Comparison of ENCODE assay signal across 8 cellular contexts in the genomic region with DNA sequence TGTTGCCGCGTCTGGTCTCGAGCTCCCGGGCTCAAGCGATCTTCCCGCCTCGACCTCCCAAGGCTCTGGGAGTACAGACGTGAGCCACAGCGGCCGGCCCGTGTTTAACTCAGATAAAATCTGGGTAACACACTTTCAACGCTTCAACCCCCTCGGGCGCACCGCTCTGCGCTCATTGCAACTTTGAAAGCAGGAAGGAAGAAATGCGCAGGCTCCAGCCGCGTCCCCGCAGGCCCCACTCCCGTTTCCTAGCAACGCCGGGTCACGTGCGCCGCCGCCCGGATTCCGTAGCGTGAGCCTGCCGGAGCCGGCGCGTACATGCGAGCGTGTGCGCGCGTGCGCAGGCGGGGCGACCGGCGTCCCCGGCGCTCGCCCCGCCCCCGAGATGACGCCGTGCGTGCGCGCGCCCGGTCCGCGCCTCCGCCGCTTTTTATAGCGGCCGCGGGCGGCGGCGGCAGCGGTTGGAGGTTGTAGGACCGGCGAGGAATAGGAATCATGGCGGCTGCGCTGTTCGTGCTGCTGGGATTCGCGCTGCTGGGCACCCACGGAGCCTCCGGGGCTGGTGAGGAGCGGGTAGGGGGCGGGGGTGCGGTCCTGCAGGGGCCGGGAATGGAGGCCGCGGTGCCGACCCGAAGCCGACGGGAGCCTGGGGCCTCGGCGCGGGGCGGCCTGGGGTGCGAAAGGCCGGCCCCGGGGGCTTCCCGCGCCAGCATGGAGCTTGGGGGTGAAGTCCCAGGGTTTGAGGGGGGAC. TPM values are rescaled to one million over a fixed set of nuclear protein-coding genes. Genes with fewer than 3 reads are reported as not detected.
DNase-seq lines count a peak whose midpoint lies in the region; ATAC-seq and TF ChIP-seq lines count a peak whose summit lies in the region.

A gene (plus strand): TSS at position 457 of the 751 bp plus-strand sequence. CDS start 39 bp downstream, at position 496.

- H3K36me3 ChIP-seq in DOHH2 (ENCODE audit: control insufficient read depth, low read length) (peaks cover 45% of the 10 kb centered on the region), RWPE2 (ENCODE audit: low read depth) (peaks cover 7% of the 10 kb centered on the region; the same call in 1 of the 2 replicates)

- peak within 1 kb of the TSS; percentile 94 for H3K27ac Mint-ChIP-seq in activated T-helper 2 cell treated with anti-CD3 and anti-CD28 coated beads, Interferon-gamma antibody, Interleukin-2, Interleukin-4, amounts not matched to agents 10 μg/mL and 5 μg/mL and 100 μg/mL, durations not matched to agents 14 hours and 24 hours and 36 hours
- H3K27ac Mint-ChIP-seq in natural killer cell = peak within 1 kb of the TSS; percentile 88 to 92

- H3K4me3 Mint-ChIP-seq in activated T-helper 2 cell treated with anti-CD3 and anti-CD28 coated beads, Interferon-gamma antibody, Interleukin-2, Interleukin-4, amounts not matched to agents 10 μg/mL and 5 μg/mL and 100 μg/mL, durations not matched to agents 14 hours and 24 hours and 36 hours (ENCODE audit: low read depth) = peak within 1 kb of the TSS; percentile 86
- H3K4me3 Mint-ChIP-seq in natural killer cell = peak within 1 kb of the TSS; percentile 97

- peaks cover 7% of the 10 kb centered on the region for H3K36me3 Mint-ChIP-seq in activated T-helper 2 cell treated with anti-CD3 and anti-CD28 coated beads, Interferon-gamma antibody, Interleukin-2, Interleukin-4, amounts not matched to agents 10 μg/mL and 5 μg/mL and 100 μg/mL, durations not matched to agents 14 hours and 24 hours and 36 hours (ENCODE audit: low read depth)
- H3K36me3 Mint-ChIP-seq in natural killer cell = no peaks in the 10 kb centered on the region

- intact Hi-C loops in activated T-helper 2 cell treated with anti-CD3 and anti-CD28 coated beads, Interferon-gamma antibody, Interleukin-2, Interleukin-4, amounts not matched to agents 10 μg/mL and 5 μg/mL and 100 μg/mL, durations not matched to agents 14 hours and 24 hours and 36 hours (cut with micrococcal nuclease) = loop anchor here (1.0 to 2.0 kb wide), 4 partner anchors 38 to 66 kb away; a partner anchor contains a TSS
- intact Hi-C loops in natural killer cell (cut with micrococcal nuclease) = loop anchor here (5.0 kb wide), 2 partner anchors 40 to 90 kb away; a partner anchor contains a TSS

- peaks cover 58% of the 10 kb centered on the region for H3K79me2 ChIP-seq in DOHH2 (ENCODE audit: control insufficient read depth, low read length)

- peak within 1 kb of the TSS; percentile 95 for H3K4me3 ChIP-seq in DOHH2 (ENCODE audit: low read length)
- H3K4me3 ChIP-seq in RWPE2 (ENCODE audit: severe bottlenecking) = peak within 1 kb of the TSS; percentile 82
- peak within 1 kb of the TSS; percentile 90 for H3K4me3 ChIP-seq in fibroblast of mammary gland (ENCODE audit: control insufficient read depth, low read depth, low read length)

- peak; percentile 96 for DNase-seq in H4 (ENCODE audit: low spot score)
- DNase-seq in LoVo (ENCODE audit: low spot score) = peak; percentile 100
- peak; percentile 95 for DNase-seq in RWPE2 (ENCODE audit: low spot score)
- DNase-seq in activated T-helper 2 cell treated with anti-CD3 and anti-CD28 coated beads, Interferon-gamma antibody, Interleukin-2, Interleukin-4, amounts not matched to agents 10 μg/mL and 5 μg/mL and 100 μg/mL, durations not matched to agents 14 hours and 24 hours and 36 hours (ENCODE audit: low spot score) = peak; percentile 99
- peak; percentile 95 for DNase-seq in fibroblast of mammary gland (ENCODE audit: low read depth)
- peak; percentile 99 for DNase-seq in natural killer cell
- DNase-seq in stimulated activated naive CD4-positive, alpha-beta T cell treated with Interleukin-2 at 50 U/mL for 16 hours (lab: John Stamatoyannopoulos, UW) = peak; percentile 98

- H3K9me3 ChIP-seq in DOHH2 (ENCODE audit: control insufficient read depth, insufficient read depth, low read length) (no peaks in the 10 kb centered on the region), RWPE2 (ENCODE audit: severe bottlenecking) (no peaks in the 10 kb centered on the region)

- ATAC-seq in RWPE2 (ENCODE audit: low read depth) (peak; percentile 35), natural killer cell (peak; percentile 77 to 92 (median 87))

- H3F3A ChIP-seq in DOHH2 (ENCODE audit: control insufficient read depth, insufficient read depth) = peaks cover 15% of the 10 kb centered on the region

- no peaks in the 10 kb centered on the region for H3K9me2 ChIP-seq in DOHH2 (replicated peaks; ENCODE audit: control insufficient read depth, low read length)

- no peaks in the 10 kb centered on the region for H3K9me3 Mint-ChIP-seq in activated T-helper 2 cell treated with anti-CD3 and anti-CD28 coated beads, Interferon-gamma antibody, Interleukin-2, Interleukin-4, amounts not matched to agents 10 μg/mL and 5 μg/mL and 100 μg/mL, durations not matched to agents 14 hours and 24 hours and 36 hours
- no peaks in the 10 kb centered on the region for H3K9me3 Mint-ChIP-seq in natural killer cell

- H3K27ac ChIP-seq in DOHH2 (ENCODE audit: low read depth, low read length) = peak within 1 kb of the TSS; percentile 96
- peak within 1 kb of the TSS; percentile 93 for H3K27ac ChIP-seq in RWPE2 (ENCODE audit: poor library complexity, severe bottlenecking)

- no peaks in the 10 kb centered on the region for H3K27me3 Mint-ChIP-seq in activated T-helper 2 cell treated with anti-CD3 and anti-CD28 coated beads, Interferon-gamma antibody, Interleukin-2, Interleukin-4, amounts not matched to agents 10 μg/mL and 5 μg/mL and 100 μg/mL, durations not matched to agents 14 hours and 24 hours and 36 hours (ENCODE audit: low read depth)
- H3K27me3 Mint-ChIP-seq in natural killer cell (ENCODE audit: low read depth in 2 of 2) = no peaks in the 10 kb centered on the region

- peak within 1 kb of the TSS; percentile 95 for H3K4me2 ChIP-seq in DOHH2 (ENCODE audit: low read length)

- H3K4me1 ChIP-seq in DOHH2 (ENCODE audit: control insufficient read depth, low read length) (peaks cover 21% of the 10 kb centered on the region), RWPE2 (ENCODE audit: insufficient read depth, poor library complexity, severe bottlenecking) (peaks cover 7% of the 10 kb centered on the region)

- H3K27me3 ChIP-seq in DOHH2 (ENCODE audit: control insufficient read depth, low read length) (no peaks in the 10 kb centered on the region), RWPE2 (ENCODE audit: insufficient read depth, poor library complexity, severe bottlenecking) (no peaks in the 10 kb centered on the region)

- peaks cover 22% of the 10 kb centered on the region for H4K20me1 ChIP-seq in DOHH2 (ENCODE audit: control insufficient read depth, insufficient read depth, low read depth, low read length)

- TF ChIP-seq CTCF in DOHH2 (IDR thresholded peaks at IDR 0.05; ENCODE audit: low read depth, low read length, poor library complexity, severe bottlenecking) (no peak), RWPE2 (IDR thresholded peaks at IDR 0.05; ENCODE audit: poor library complexity, severe bottlenecking) (no peak), fibroblast of mammary gland (conservative IDR thresholded peaks at IDR 0.05; ENCODE audit: control insufficient read depth, insufficient read depth, low read depth, low read length) (no peak), natural killer cell (IDR thresholded peaks at IDR 0.05) (no peak)

- H3K4me1 Mint-ChIP-seq in activated T-helper 2 cell treated with anti-CD3 and anti-CD28 coated beads, Interferon-gamma antibody, Interleukin-2, Interleukin-4, amounts not matched to agents 10 μg/mL and 5 μg/mL and 100 μg/mL, durations not matched to agents 14 hours and 24 hours and 36 hours (ENCODE audit: low read depth) = peaks cover 24% of the 10 kb centered on the region
- H3K4me1 Mint-ChIP-seq in natural killer cell = peaks cover 31 to 55% of the 10 kb centered on the region in 2 donors

RNA-seq across cellular contexts. Expression of the gene that starts here (rescaled TPM):
- 587 and 617 TPM in 2 replicates for total RNA-seq in H4 (2014; rRNA removed; shearing (Covaris generic))
- 300 and 304 TPM in 2 replicates for total RNA-seq in activated T-helper 2 cell treated with anti-CD3 and anti-CD28 coated beads, Interferon-gamma antibody, Interleukin-2, Interleukin-4, amounts not matched to agents 10 μg/mL and 5 μg/mL and 100 μg/mL, durations not matched to agents 14 hours and 24 hours and 36 hours
- total RNA-seq in natural killer cell = 100 to 1,000 TPM; 229 to 248 (median 236) TPM

Comparison
In these comparisons a context has a peak if more than half of its experiments do, and no peak if none do; other contexts are left out.
1. Peak in every context shown above with its lines: DNase-seq, ATAC-seq, H3K4me3 ChIP-seq and H3K27ac ChIP-seq.